In genomic region chr20:46305331-46305972, GRCh38 we compare ENCODE assay signal across 15 cellular contexts. TPM values are rescaled to one million over a fixed set of nuclear protein-coding genes. Genes with fewer than 3 reads are reported as not detected.
"Had no signal": no experiment of that assay in that cellular context is flagged by ENCODE, and none has a peak within 500 bp of the region (broad histone marks: within the 10 kb centered on the region; RNA-seq: fewer than 3 reads in every experiment).

No MANE protein-coding gene starts in this region.

- H3K9me3 ChIP-seq: breast epithelium, thoracic aorta had no signal

- H3K4me3 ChIP-seq: breast epithelium, thoracic aorta had no signal

- H3K27ac ChIP-seq: breast epithelium, thoracic aorta had no signal

- H3K36me3 ChIP-seq: breast epithelium, thoracic aorta had no signal

- ATAC-seq: activated naive CD4-positive, alpha-beta T cell treated with anti-CD3 and anti-CD28 coated beads, Interleukin-2, amount 50 U/mL, for 72 hours; natural killer cell treated with Interleukin-12 subunit alpha and Interleukin-12 subunit beta and Interleukin-15 and Interleukin-18, amount 100 ng/mL, for 72 hours; stimulated activated naive CD8-positive, alpha-beta T cell treated with anti-CD3 and anti-CD28 coated beads, Interleukin-15, amount 100 ng/mL, for 72 hours had no signal

- DNase-seq: activated CD4-positive, alpha-beta T cell treated with anti-CD3 and anti-CD28 coated beads, Interleukin-2, amount 50 U/mL, for 1 hour; activated CD4-positive, CD25-positive, alpha-beta regulatory T cell; activated effector memory CD4-positive, alpha-beta T cell treated with Interleukin-2 at 50 U/mL for 16 hours; activated T-cell treated with anti-CD3 and anti-CD28 coated beads, Interleukin-2, amount 50 U/mL, for 1 hour; amygdala; mammary epithelial cell; stimulated activated CD4-positive, alpha-beta T cell treated with anti-CD3 and anti-CD28 coated beads, Interleukin-4, amount 100 ng/mL, for 4 hours; stimulated activated naive CD8-positive, alpha-beta T cell treated with anti-CD3 and anti-CD28 coated beads, Interleukin-15, amount 100 ng/mL, for 72 hours; T-helper 1 cell had no signal

RNA-seq across cellular contexts. Expression of gene CDH22, which starts 2.8 kb away (rescaled TPM):
- total RNA-seq: chondrocyte; mammary epithelial cell; natural killer cell treated with Interleukin-12 subunit alpha and Interleukin-12 subunit beta and Interleukin-15 and Interleukin-18, amount 100 ng/mL, for 72 hours; osteocyte; thoracic aorta had no signal
- polyA plus RNA-seq: mammary epithelial cell had no signal
